Comparison of ENCODE assay signal across 8 cellular contexts in genomic region chr2:197599285-197599965, GRCh38.
A peak's percentile ranks its signal among the peaks of the same experiment; 100 is the strongest.
DNase-seq lines count a peak whose midpoint lies in the region; ATAC-seq and TF ChIP-seq lines count a peak whose summit lies in the region.

No MANE protein-coding gene starts in this region.

- H3K9me3 ChIP-seq in RWPE2 (ENCODE audit: severe bottlenecking) (no peaks in the 10 kb centered on the region), mesenchymal stem cell (ENCODE audit: control insufficient read depth, low read length) (no peaks in the 10 kb centered on the region), vagina (no peaks in the 10 kb centered on the region)

- no peak overlapping the region for H3K4me2 ChIP-seq in mesenchymal stem cell (ENCODE audit: low read length, poor library complexity, severe bottlenecking)

- no peak overlapping the region for H3K4me3 ChIP-seq in RWPE2 (ENCODE audit: severe bottlenecking)
- H3K4me3 ChIP-seq in cardiac fibroblast (replicated peaks in 1 of 2; ENCODE audit: low read depth in 2 of 2, low read length in 2 of 2): no peak overlapping the region
- peak overlapping the region in 1 of 2 experiments; percentile 53 for H3K4me3 ChIP-seq in mesenchymal stem cell (ENCODE audit: insufficient read depth in 1 of 2, low read depth in 1 of 2, low read length in 2 of 2)
- H3K4me3 ChIP-seq in vagina: no peak overlapping the region

- peak; percentile 39 for TF ChIP-seq CTCF in AG09319 (IDR thresholded peaks at IDR 0.05; ENCODE audit: low read depth, low read length)
- peak; percentile 30 for TF ChIP-seq CTCF in RWPE2 (IDR thresholded peaks at IDR 0.05; ENCODE audit: poor library complexity, severe bottlenecking)
- TF ChIP-seq CTCF in cardiac fibroblast (IDR thresholded peaks at IDR 0.05; ENCODE audit: low read depth, low read length): peak; percentile 49
- no peak for TF ChIP-seq CTCF in vagina (IDR thresholded peaks at IDR 0.05)

- ATAC-seq in GM18870 (IDR thresholded peaks at IDR 0.05; ENCODE audit: unreplicated experiment) (peak; percentile 50), HG03378 (IDR thresholded peaks at IDR 0.05; ENCODE audit: unreplicated experiment) (peak; percentile 67), RWPE2 (ENCODE audit: low read depth) (peak; percentile 84), GM21825 (IDR thresholded peaks at IDR 0.05; ENCODE audit: unreplicated experiment) (no peak)

- H3K23ac ChIP-seq in mesenchymal stem cell (ENCODE audit: low read length in 2 of 2): no peak overlapping the region

- intact Hi-C loops in vagina (cut with DNase I): no loop called here

- H4K8ac ChIP-seq in mesenchymal stem cell (ENCODE audit: low read length): no peak overlapping the region

- H3K4me1 ChIP-seq in RWPE2 (ENCODE audit: insufficient read depth, poor library complexity, severe bottlenecking): peaks cover 3% of the 10 kb centered on the region
- no peaks in the 10 kb centered on the region for H3K4me1 ChIP-seq in mesenchymal stem cell (ENCODE audit: control insufficient read depth, insufficient read depth, low read depth, low read length)
- peaks cover 5% of the 10 kb centered on the region for H3K4me1 ChIP-seq in vagina

- no peak overlapping the region for H2BK120ac ChIP-seq in mesenchymal stem cell (ENCODE audit: low read depth, low read length)

- no peaks in the 10 kb centered on the region for H3K79me1 ChIP-seq in mesenchymal stem cell (replicated peaks; ENCODE audit: low read length, poor library complexity, severe bottlenecking)

- H2BK5ac ChIP-seq in mesenchymal stem cell (ENCODE audit: low read depth, low read length, poor library complexity, severe bottlenecking): no peak overlapping the region

- H4K91ac ChIP-seq in mesenchymal stem cell (ENCODE audit: low read length): no peak overlapping the region

- no peak overlapping the region for H3K18ac ChIP-seq in mesenchymal stem cell (ENCODE audit: low read depth in 1 of 2, low read length in 2 of 2)

- H3K4ac ChIP-seq in mesenchymal stem cell (ENCODE audit: low read depth in 1 of 2, low read length in 2 of 2): no peak overlapping the region

- no peak overlapping the region for H2BK15ac ChIP-seq in mesenchymal stem cell (ENCODE audit: low read depth, poor library complexity, severe bottlenecking)

- H3K9ac ChIP-seq in mesenchymal stem cell (ENCODE audit: low read length): peak overlapping the region; percentile 63

- no peaks in the 10 kb centered on the region for H3K27me3 ChIP-seq in RWPE2 (ENCODE audit: insufficient read depth, poor library complexity, severe bottlenecking)
- no peaks in the 10 kb centered on the region for H3K27me3 ChIP-seq in mesenchymal stem cell (ENCODE audit: control insufficient read depth in 1 of 2, insufficient read depth in 1 of 2, low read length in 2 of 2)
- no peaks in the 10 kb centered on the region for H3K27me3 ChIP-seq in vagina

- DNase-seq in AG09319 (ENCODE audit: extremely low read depth, low read depth) (no peak), RWPE2 (ENCODE audit: low spot score) (no peak), cardiac fibroblast (ENCODE audit: low read depth in 2 of 2) (peak; percentile 66 to 69), mesenchymal stem cell (peak; percentile 33), vagina (ENCODE audit: extremely low spot score in 2 of 2) (no peak)

- no peak overlapping the region for H2AK5ac ChIP-seq in mesenchymal stem cell (ENCODE audit: low read length, severe bottlenecking)

- H3K36me3 ChIP-seq in RWPE2 (ENCODE audit: low read depth) (no peaks in the 10 kb centered on the region), mesenchymal stem cell (ENCODE audit: control insufficient read depth in 1 of 2, insufficient read depth in 2 of 2, low read depth in 1 of 2, low read length in 2 of 2) (no peaks in the 10 kb centered on the region), vagina (no peaks in the 10 kb centered on the region)

- 86% methylated on average over 8 of the region's 11 CpGs for WGBS in mesenchymal stem cell

- no peak overlapping the region for H3K27ac ChIP-seq in RWPE2 (ENCODE audit: poor library complexity, severe bottlenecking)
- H3K27ac ChIP-seq in mesenchymal stem cell (ENCODE audit: low read length, poor library complexity, severe bottlenecking): no peak overlapping the region
- H3K27ac ChIP-seq in vagina: no peak overlapping the region

- H2BK12ac ChIP-seq in mesenchymal stem cell (ENCODE audit: low read length in 2 of 2): no peak overlapping the region

- no peak for TF ChIP-seq POLR2A in vagina (IDR thresholded peaks at IDR 0.05)

- H2AFZ ChIP-seq in mesenchymal stem cell (ENCODE audit: low read depth, low read length): no peak overlapping the region

- H3K14ac ChIP-seq in mesenchymal stem cell (ENCODE audit: low read length in 2 of 2): no peak overlapping the region

Comparison
In these comparisons a context has a peak if more than half of its experiments do, and no peak if none do; other contexts are left out.
1. DNase-seq: peak in cardiac fibroblast (2 of 2) and mesenchymal stem cell (single experiment); none in AG09319 (single experiment), RWPE2 (single experiment) and vagina (0 of 2).
2. CTCF ChIP-seq: peak in AG09319 (single experiment), RWPE2 (single experiment) and cardiac fibroblast (single experiment); none in vagina (0 of 3).